Comparison of ENCODE assay signal across 1 cellular context in genomic region chr2:54107903-54108615, GRCh38.
TF ChIP-seq lines count a peak whose summit lies in the region.

No MANE protein-coding gene starts in this region.

TF ChIP-seq in SK-N-SH, 30 proteins besides CTCF, POLR2A, EP300 and RAD21 (continued from another document):
- no peak for TF ChIP-seq USF1 (IDR thresholded peaks at IDR 0.05; ENCODE audit: borderline replicate concordance, low read depth)
- TF ChIP-seq TEAD4 (IDR thresholded peaks at IDR 0.05; ENCODE audit: borderline replicate concordance, insufficient read depth): no peak
- no peak for TF ChIP-seq GABPA (IDR thresholded peaks at IDR 0.05; ENCODE audit: low read depth)
- TF ChIP-seq TCF12 (IDR thresholded peaks at IDR 0.05): no peak; the same call in 1 of the 2 replicates
- TF ChIP-seq IRF3 (IDR thresholded peaks at IDR 0.05; ENCODE audit: low read depth, low read length): no peak
- no peak for TF ChIP-seq MAX (IDR thresholded peaks at IDR 0.05; ENCODE audit: low read depth)
- TF ChIP-seq NRF1 (IDR thresholded peaks at IDR 0.05; ENCODE audit: low read depth, low read length): no peak
- TF ChIP-seq EZH2phosphoT487 (IDR thresholded peaks at IDR 0.05; ENCODE audit: borderline replicate concordance, low read depth): no peak
- no peak for TF ChIP-seq RXRA (IDR thresholded peaks at IDR 0.05; ENCODE audit: borderline replicate concordance, low read depth)
